ENCODE assay signal across 14 cellular contexts in the genomic region with DNA sequence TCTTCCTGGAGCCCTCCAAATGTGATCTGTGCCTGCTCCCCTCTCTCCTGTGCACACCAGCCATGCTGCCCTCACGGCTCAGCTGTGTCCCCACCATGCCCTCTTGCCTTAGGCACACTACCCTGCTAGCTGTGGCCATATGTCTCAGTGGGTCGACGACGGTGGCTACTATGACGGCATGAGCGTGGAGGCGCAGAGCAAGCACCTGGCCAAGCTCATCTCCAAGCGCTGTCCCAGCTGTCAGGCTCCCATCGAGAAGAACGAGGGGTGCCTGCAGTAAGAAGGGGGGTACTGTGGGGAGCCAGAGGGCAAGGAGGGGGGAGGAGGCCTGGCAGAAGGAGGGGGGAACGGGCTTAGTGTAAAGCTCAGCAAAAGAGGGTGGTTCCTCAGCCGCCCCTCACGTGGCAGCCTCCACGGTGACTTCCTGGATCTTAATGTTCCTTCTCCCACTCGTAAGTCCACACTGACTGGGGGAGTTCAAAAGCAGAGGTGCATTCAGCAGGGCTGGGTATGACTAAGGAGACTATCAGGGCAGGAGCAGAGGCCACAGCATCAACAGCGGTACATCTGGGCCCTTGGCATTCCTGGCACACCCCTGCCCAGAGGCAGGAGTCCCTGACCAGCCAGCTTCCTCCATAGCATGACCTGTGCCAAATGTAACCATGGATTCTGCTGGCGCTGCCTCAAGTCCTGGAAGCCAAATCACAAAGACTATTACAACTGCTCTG. TPM values are rescaled to one million over a fixed set of nuclear protein-coding genes. Genes with fewer than 3 reads are reported as not detected.
DNase-seq lines count a peak whose midpoint lies in the region; ATAC-seq and TF ChIP-seq lines count a peak whose summit lies in the region.
"Had no signal": no experiment of that assay in that cellular context is flagged by ENCODE, and none has a peak within 500 bp of the region (broad histone marks: within the 10 kb centered on the region; RNA-seq: fewer than 3 reads in every experiment).

No MANE protein-coding gene starts in this region.

- 85 to 91% methylated on average over 17 of the region's 17 CpGs for WGBS in sigmoid colon, 2 donors

- in situ Hi-C loops in GM13977 (cut with MboI; ENCODE audit: low pct_unique_long_range_greater_than_20kb, low sequenced_read_pairs, unreplicated experiment) = no loop called here

- H3K9me3 ChIP-seq in sigmoid colon = no peaks in the 10 kb centered on the region
- H3K9me3 ChIP-seq: SJSA1 had no signal

- no peaks in the 10 kb centered on the region for H3K27me3 Mint-ChIP-seq in activated T-cell treated with anti-CD3 and anti-CD28 coated beads, Interleukin-2, amount 50 U/mL, for 24 hours
- no peaks in the 10 kb centered on the region for H3K27me3 Mint-ChIP-seq in effector memory CD8-positive, alpha-beta T cell
- H3K27me3 Mint-ChIP-seq: activated CD4-positive, alpha-beta T cell treated with anti-CD3 and anti-CD28 coated beads, Interleukin-2, amount 10 ng/mL, durations not matched to agents 7 days and 5 days; natural killer cell treated with Interleukin-12 subunit alpha and Interleukin-12 subunit beta and Interleukin-15 and Interleukin-18, amount 100 ng/mL, for 72 hours had no signal

- H3K27ac Mint-ChIP-seq in activated T-cell treated with anti-CD3 and anti-CD28 coated beads, Interleukin-2, amount 50 U/mL, for 24 hours = peak overlapping the region; percentile 96
- H3K27ac Mint-ChIP-seq in effector memory CD8-positive, alpha-beta T cell = peak overlapping the region; percentile 97 to 99
- H3K27ac Mint-ChIP-seq: activated CD4-positive, alpha-beta T cell treated with anti-CD3 and anti-CD28 coated beads, Interleukin-2, amount 10 ng/mL, durations not matched to agents 7 days and 5 days; natural killer cell treated with Interleukin-12 subunit alpha and Interleukin-12 subunit beta and Interleukin-15 and Interleukin-18, amount 100 ng/mL, for 72 hours had no signal

- no peak overlapping the region for H3K4me3 ChIP-seq in sigmoid colon
- H3K4me3 ChIP-seq: SJSA1 had no signal

- H3K36me3 Mint-ChIP-seq in activated T-cell treated with anti-CD3 and anti-CD28 coated beads, Interleukin-2, amount 50 U/mL, for 24 hours (ENCODE audit: low read depth) = peaks cover 91% of the 10 kb centered on the region
- peaks cover 23% of the 10 kb centered on the region for H3K36me3 Mint-ChIP-seq in effector memory CD8-positive, alpha-beta T cell (ENCODE audit: insufficient read depth)

- H3K36me3 ChIP-seq in sigmoid colon = peaks cover 0 to 72% (median 9%) of the 10 kb centered on the region in 4 donors

- no peaks in the 10 kb centered on the region for H3K27me3 ChIP-seq in sigmoid colon
- H3K27me3 ChIP-seq: SJSA1 had no signal

- DNase-seq in activated T-cell treated with anti-CD3 and anti-CD28 coated beads, Interleukin-2, amount 50 U/mL, for 24 hours = no peak
- DNase-seq in activated T-cell treated with anti-CD3 and anti-CD28 coated beads, Interleukin-2, amount 50 U/mL, for 1 hour = no peak
- no peak for DNase-seq in effector memory CD8-positive, alpha-beta T cell
- DNase-seq in sigmoid colon (peak; percentile 35), AG20443 (ENCODE audit: low spot score) (no peak), NCI-H526 treated with DMSO at 0.1 percent for 48 hours (lab: John Stamatoyannopoulos, UW) (no peak), GM13977 (ENCODE audit: low spot score) (no peak)
- DNase-seq: activated CD4-positive, alpha-beta T cell treated with anti-CD3 and anti-CD28 coated beads, Interleukin-2, amount 10 ng/mL, durations not matched to agents 7 days and 5 days; KBM-7; stimulated activated CD4-positive, alpha-beta T cell treated with anti-CD3 and anti-CD28 coated beads, Interleukin-15, amount 100 ng/mL, for 24 hours had no signal

- intact Hi-C loops in sigmoid colon (cut with DNase I) = no loop called here

- H3K4me3 Mint-ChIP-seq in activated T-cell treated with anti-CD3 and anti-CD28 coated beads, Interleukin-2, amount 50 U/mL, for 24 hours = no peak overlapping the region
- H3K4me3 Mint-ChIP-seq in effector memory CD8-positive, alpha-beta T cell = no peak overlapping the region
- H3K4me3 Mint-ChIP-seq: activated CD4-positive, alpha-beta T cell treated with anti-CD3 and anti-CD28 coated beads, Interleukin-2, amount 10 ng/mL, durations not matched to agents 7 days and 5 days; natural killer cell treated with Interleukin-12 subunit alpha and Interleukin-12 subunit beta and Interleukin-15 and Interleukin-18, amount 100 ng/mL, for 72 hours had no signal

- no peak overlapping the region for H3K27ac ChIP-seq in sigmoid colon
- H3K27ac ChIP-seq: SJSA1 had no signal

- no peaks in the 10 kb centered on the region for H3K9me3 Mint-ChIP-seq in activated T-cell treated with anti-CD3 and anti-CD28 coated beads, Interleukin-2, amount 50 U/mL, for 24 hours
- no peaks in the 10 kb centered on the region for H3K9me3 Mint-ChIP-seq in effector memory CD8-positive, alpha-beta T cell
- H3K9me3 Mint-ChIP-seq: activated CD4-positive, alpha-beta T cell treated with anti-CD3 and anti-CD28 coated beads, Interleukin-2, amount 10 ng/mL, durations not matched to agents 7 days and 5 days; natural killer cell treated with Interleukin-12 subunit alpha and Interleukin-12 subunit beta and Interleukin-15 and Interleukin-18, amount 100 ng/mL, for 72 hours had no signal

- TF ChIP-seq POLR2A in Raji (IDR thresholded peaks at IDR 0.05; ENCODE audit: insufficient read depth, low read depth, low read length) (0 out of 2 replicates have a peak, but pooled peaks have one; percentile 4), sigmoid colon (IDR thresholded peaks at IDR 0.05) (no peak)

- TF ChIP-seq EP300 in sigmoid colon (IDR thresholded peaks at IDR 0.05) = no peak

- peaks cover 49% of the 10 kb centered on the region for H3K4me1 Mint-ChIP-seq in activated T-cell treated with anti-CD3 and anti-CD28 coated beads, Interleukin-2, amount 50 U/mL, for 24 hours (ENCODE audit: low read depth)
- H3K4me1 Mint-ChIP-seq in effector memory CD8-positive, alpha-beta T cell (ENCODE audit: low read depth in 2 of 2) = peaks cover 19 to 20% of the 10 kb centered on the region in 2 donors

- no peaks in the 10 kb centered on the region for H3K4me1 ChIP-seq in sigmoid colon

- no peak for ATAC-seq in effector memory CD8-positive, alpha-beta T cell (replicated peaks)
- ATAC-seq: natural killer cell treated with Interleukin-12 subunit alpha and Interleukin-12 subunit beta and Interleukin-15 and Interleukin-18, amount 100 ng/mL, for 72 hours had no signal

- no peak for TF ChIP-seq CTCF in sigmoid colon (IDR thresholded peaks at IDR 0.05)
- no peak for TF ChIP-seq CTCF in GM13977 (IDR thresholded peaks at IDR 0.05; ENCODE audit: extremely low read depth, insufficient read depth, missing control alignments)

RNA-seq across cellular contexts. Expression of gene DNPH1, which starts 8.1 kb away (rescaled TPM):
- total RNA-seq in sigmoid colon = 10 to 100 TPM; 32.1 to 96.0 (median 90.3) TPM
- 100 to 1,000 TPM; 155 to 188 (median 163) TPM for polyA plus RNA-seq in sigmoid colon

RNA-seq across cellular contexts. Expression of gene TTBK1, which starts 22.1 kb away (rescaled TPM):
- total RNA-seq in sigmoid colon = under 1 TPM in 3 of 4 donors, not detected in 1; under 0.01 to 0.55 (median 0.27) TPM
- polyA plus RNA-seq in sigmoid colon = under 1 TPM; under 0.01 to 0.41 (median 0.23) TPM
- total RNA-seq: NCI-H460, SJSA1 had no signal

RNA-seq across cellular contexts. Expression of gene CUL9, which starts 39.2 kb away (rescaled TPM):
- total RNA-seq in sigmoid colon = 10 to 100 TPM; 21.7 to 49.6 (median 31.9) TPM
- 10 to 100 TPM in 2 of 3 donors, 1 to 10 TPM in 1; 5.1 to 32.9 (median 12.6) TPM for polyA plus RNA-seq in sigmoid colon

RNA-seq across cellular contexts. Expression of gene SRF, which starts 50.1 kb away (rescaled TPM):
- total RNA-seq in sigmoid colon = 10 to 100 TPM; 64.2 to 96.9 (median 89.1) TPM
- polyA plus RNA-seq in sigmoid colon = 10 to 100 TPM; 12.6 to 31.2 (median 13.9) TPM
